ENCODE assay signal across 7 cellular contexts in genomic region chr15:50182233-50183013, GRCh38. TPM values are rescaled to one million over a fixed set of nuclear protein-coding genes. Genes with fewer than 3 reads are reported as not detected.
DNase-seq lines count a peak whose midpoint lies in the region; ATAC-seq and TF ChIP-seq lines count a peak whose summit lies in the region.

No MANE protein-coding gene starts in this region.

- H3K27me3 ChIP-seq in gastroesophageal sphincter (peaks cover 52% of the 10 kb centered on the region), ovary (no peaks in the 10 kb centered on the region)

- H3K9me3 ChIP-seq in gastroesophageal sphincter (no peaks in the 10 kb centered on the region), ovary (no peaks in the 10 kb centered on the region)

- peak; percentile 56 for ATAC-seq in HG02642 (IDR thresholded peaks at IDR 0.05; ENCODE audit: poor library complexity, unreplicated experiment)
- ATAC-seq in gastroesophageal sphincter, result peak; percentile 28
- no peak for ATAC-seq in HG03097 (IDR thresholded peaks at IDR 0.05; ENCODE audit: low FRiP score, unreplicated experiment)

- H3K27ac ChIP-seq in gastroesophageal sphincter (no peak overlapping the region), ovary (no peak overlapping the region)

- intact Hi-C loops in ovary (cut with DNase I), result no loop called here

- H3K4me3 ChIP-seq in GM12875 (ENCODE audit: low read depth, low read length), result peak overlapping the region; percentile 45
- H3K4me3 ChIP-seq in gastroesophageal sphincter, result peak overlapping the region; percentile 37 to 52
- peak overlapping the region; percentile 31 for H3K4me3 ChIP-seq in ovary

- WGBS in gastroesophageal sphincter (ENCODE audit: low coverage in 1 of 2), 2 donors, result no CpG with 5 or more reads among the region's 77 CpGs
- WGBS in ovary, 3 donors, result 2 to 3% (median 3%) methylated on average over 57 to 77 of the region's 77 CpGs

- H3K4me1 ChIP-seq in gastroesophageal sphincter (peaks cover 0 to 14% (median 7%) of the 10 kb centered on the region in 3 donors), ovary (ENCODE audit: insufficient read depth) (peaks cover 4% of the 10 kb centered on the region)

- no peak for TF ChIP-seq EP300 in gastroesophageal sphincter (IDR thresholded peaks at IDR 0.05)
- TF ChIP-seq EP300 in ovary (IDR thresholded peaks at IDR 0.05), result no peak

- peak in 1 of 2 donors; percentile 9 for TF ChIP-seq POLR2A in gastroesophageal sphincter (IDR thresholded peaks at IDR 0.05)
- TF ChIP-seq POLR2A in ovary (IDR thresholded peaks at IDR 0.05), result no peak

- DNase-seq in NCI-H345 (lab: John Stamatoyannopoulos, UW), result peak; percentile 45
- DNase-seq in activated T-helper 1 cell treated with Interleukin-2 at 50 U/mL for 16 hours (ENCODE audit: low read depth), result peak; percentile 11
- DNase-seq in ovary, result peak in 2 of 5 donors; percentile 13 to 41

- H3K36me3 ChIP-seq in gastroesophageal sphincter, result no peaks in the 10 kb centered on the region
- no peaks in the 10 kb centered on the region for H3K36me3 ChIP-seq in ovary

- TF ChIP-seq CTCF in GM12875 (IDR thresholded peaks at IDR 0.05; ENCODE audit: borderline replicate concordance, insufficient read depth, low read depth, low read length), result no peak
- TF ChIP-seq CTCF in gastroesophageal sphincter (IDR thresholded peaks at IDR 0.05), result no peak
- TF ChIP-seq CTCF in ovary (IDR thresholded peaks at IDR 0.05), result no peak

RNA-seq across cellular contexts. Expression of gene SLC27A2, which starts 0.4 kb away (rescaled TPM):
- total RNA-seq in gastroesophageal sphincter (under 1 TPM in 2 of 4 donors, not detected in 2; 0.13 to 0.22 TPM), ovary (1 to 10 TPM in 1 of 7 donors, under 1 TPM in 4, not detected in 2; 0.20 to 4.7 (median 0.47) TPM)
- under 1 TPM; 0.10 to 0.82 TPM for polyA plus RNA-seq in ovary
